In genomic region chr14:35355981-35356839, GRCh38 we compare ENCODE assay signal across 8 cellular contexts. TPM values are rescaled to one million over a fixed set of nuclear protein-coding genes. Genes with fewer than 3 reads are reported as not detected.
A peak's percentile ranks its signal among the peaks of the same experiment; 100 is the strongest.
DNase-seq lines count a peak whose midpoint lies in the region; ATAC-seq and TF ChIP-seq lines count a peak whose summit lies in the region.

No MANE protein-coding gene starts in this region.

- no peak overlapping the region for H2BK20ac ChIP-seq in IMR-90 (ENCODE audit: low read depth, low read length)

- H3K27me3 ChIP-seq in IMR-90 (ENCODE audit: control insufficient read depth, insufficient read depth, low read length) (no peaks in the 10 kb centered on the region; the same call in 1 of the 2 replicates), breast epithelium (no peaks in the 10 kb centered on the region), psoas muscle (ENCODE audit: insufficient read depth in 3 of 3, low read length in 2 of 3) (no peaks in the 10 kb centered on the region), ovary (no peaks in the 10 kb centered on the region)

- intact Hi-C loops in IMR-90 (cut with micrococcal nuclease) = no loop called here
- intact Hi-C loops in breast epithelium (cut with DNase I; ENCODE audit: low total_unique reads) = no loop called here
- intact Hi-C loops in psoas muscle (cut with DNase I) = no loop called here
- intact Hi-C loops in ovary (cut with DNase I) = no loop called here

- CTCF ChIA-PET in IMR-90 (lab: Yijun Ruan, JAX) = interaction anchor here (0.6 kb wide), 1 partner anchor 8 kb away, joined by 3 read pairs; no protein-coding TSS in a partner anchor

- no peak overlapping the region for H3K4me3 ChIP-seq in IMR-90 (ENCODE audit: insufficient read depth, low read depth, low read length)
- no peak overlapping the region for H3K4me3 ChIP-seq in breast epithelium
- no peak overlapping the region for H3K4me3 ChIP-seq in psoas muscle
- H3K4me3 ChIP-seq in ovary = no peak overlapping the region

- no peak overlapping the region for H2BK5ac ChIP-seq in IMR-90 (ENCODE audit: low read depth, low read length, poor library complexity, severe bottlenecking)

- H3K27ac ChIP-seq in IMR-90 (ENCODE audit: insufficient read depth, low read length) = no peak overlapping the region
- H3K27ac ChIP-seq in breast epithelium = peak overlapping the region; percentile 50 to 69
- H3K27ac ChIP-seq in psoas muscle = no peak overlapping the region
- no peak overlapping the region for H3K27ac ChIP-seq in ovary

- no TSS peak for BruUV-seq in IMR-90 (replicated peaks; lab: Mats Ljungman, UMichigan)

- H3K79me1 ChIP-seq in IMR-90 (ENCODE audit: low read depth in 1 of 2, low read length in 2 of 2) = no peaks in the 10 kb centered on the region

- no peak overlapping the region for H3K9ac ChIP-seq in IMR-90 (ENCODE audit: low read depth, low read length)

- peak overlapping the region; percentile 46; the same call in 1 of the 2 replicates for H3K4me2 ChIP-seq in IMR-90 (ENCODE audit: low read depth, low read length)

- no CpG with 5 or more reads among the region's 5 CpGs for WGBS in IMR-90 (ENCODE audit: extremely low coverage in 2 of 2, insufficient read length in 1 of 2), 2 experiments
- WGBS in psoas muscle, 3 donors = 64 to 80% (median 67%) methylated on average over 5 of the region's 5 CpGs
- WGBS in ovary, 3 donors = 43 to 54% (median 43%) methylated on average over 5 of the region's 5 CpGs

- no peak overlapping the region; the same call in 1 of the 2 replicates for H2AK5ac ChIP-seq in IMR-90 (ENCODE audit: low read depth, low read length)

- no peaks in the 10 kb centered on the region for H4K20me1 ChIP-seq in IMR-90 (ENCODE audit: insufficient read depth, low read length)

- H3K36me3 ChIP-seq in IMR-90 (ENCODE audit: control insufficient read depth, insufficient read depth, low read length) (no peaks in the 10 kb centered on the region), breast epithelium (no peaks in the 10 kb centered on the region), psoas muscle (ENCODE audit: insufficient read depth in 1 of 2, low read depth in 1 of 2) (no peaks in the 10 kb centered on the region), ovary (no peaks in the 10 kb centered on the region)

- H3K14ac ChIP-seq in IMR-90 (replicated peaks; ENCODE audit: low read depth, low read length) = no peak overlapping the region

- no peak for TF ChIP-seq POLR2A in IMR-90 (IDR thresholded peaks at IDR 0.05; ENCODE audit: low read depth, low read length)
- TF ChIP-seq POLR2A in breast epithelium (IDR thresholded peaks at IDR 0.05) = no peak
- no peak for TF ChIP-seq POLR2A in ovary (IDR thresholded peaks at IDR 0.05)

- TF ChIP-seq CTCF in IMR-90 (conservative IDR thresholded peaks at IDR 0.05; ENCODE audit: low read depth, low read length) (no peak), breast epithelium (IDR thresholded peaks at IDR 0.05) (no peak), psoas muscle (IDR thresholded peaks at IDR 0.05) (no peak), ovary (IDR thresholded peaks at IDR 0.05) (no peak)

- H3K9me3 ChIP-seq in IMR-90 (ENCODE audit: control insufficient read depth, insufficient read depth, low read length) (no peaks in the 10 kb centered on the region), breast epithelium (no peaks in the 10 kb centered on the region), psoas muscle (no peaks in the 10 kb centered on the region), ovary (no peaks in the 10 kb centered on the region)

- H3K4me1 ChIP-seq in IMR-90 (ENCODE audit: control insufficient read depth, insufficient read depth, low read length) (peaks cover 9% of the 10 kb centered on the region), breast epithelium (no peaks in the 10 kb centered on the region), psoas muscle (no peaks in the 10 kb centered on the region), ovary (ENCODE audit: insufficient read depth) (no peaks in the 10 kb centered on the region)

- peak overlapping the region; percentile 30; the same call in 1 of the 2 replicates for H2BK120ac ChIP-seq in IMR-90 (ENCODE audit: low read depth, low read length)

- H4K8ac ChIP-seq in IMR-90 (ENCODE audit: low read depth in 2 of 2, low read length in 2 of 2) = no peak overlapping the region

- H4K91ac ChIP-seq in IMR-90 (ENCODE audit: insufficient read depth, low read depth, low read length) = no peak overlapping the region

- 0 out of 2 replicates have a peak, but pooled peaks cover 3% of the 10 kb centered on the region for H3K9me1 ChIP-seq in IMR-90 (ENCODE audit: insufficient read depth, low read length)

- POLR2A ChIA-PET in IMR-90 (lab: Charles Lee; ENCODE audit: unreplicated experiment) = no interaction called here

- no peak overlapping the region for H2AK9ac ChIP-seq in IMR-90 (replicated peaks; ENCODE audit: low read depth, low read length, poor library complexity)

- no peak overlapping the region for H4K5ac ChIP-seq in IMR-90 (ENCODE audit: low read depth, low read length)

- in situ Hi-C loops in IMR-90 (cut with MboI; ENCODE audit: low sequenced_read_pairs) = no loop called here

- no peak overlapping the region for H3K23ac ChIP-seq in IMR-90 (ENCODE audit: low read depth, low read length)

- ATAC-seq in GM18867 (IDR thresholded peaks at IDR 0.05; ENCODE audit: unreplicated experiment) (peak; percentile 43), IMR-90 (ENCODE audit: low read depth) (peak; percentile 66), psoas muscle (peak in 3 of 4 donors; percentile 15 to 41 (median 40))

- H3K56ac ChIP-seq in IMR-90 (ENCODE audit: extremely low read depth, insufficient read depth, low read length) = no peak overlapping the region

- TF ChIP-seq RAD21 in IMR-90 (IDR thresholded peaks at IDR 0.05; ENCODE audit: low read length) = no peak

- DNase-seq in IMR-90 (peak; percentile 58), breast epithelium (ENCODE audit: low spot score in 2 of 2) (no peak), psoas muscle (no peak), ovary (no peak), RPMI8226 (no peak), NCI-H187 treated with DMSO at 0.1 percent for 48 hours (lab: John Stamatoyannopoulos, UW) (no peak)
- no peak for DNase-seq in effector CD4-positive, alpha-beta T cell

- no peak overlapping the region for H2BK15ac ChIP-seq in IMR-90 (ENCODE audit: low read depth, low read length)

- no peak overlapping the region for H2AFZ ChIP-seq in IMR-90 (replicated peaks; ENCODE audit: low read length, poor library complexity)

- dilution Hi-C loops in IMR-90 (cut with HindIII; ENCODE audit: low sequenced_read_pairs, unreplicated experiment) = no loop called here

- H3K18ac ChIP-seq in IMR-90 (ENCODE audit: low read depth, low read length) = no peak overlapping the region

- H3K4ac ChIP-seq in IMR-90 (ENCODE audit: low read depth, low read length) = no peak overlapping the region; the same call in 1 of the 2 replicates

- no peak for TF ChIP-seq EP300 in ovary (IDR thresholded peaks at IDR 0.05)

TF ChIP-seq in IMR-90, 13 proteins besides CTCF, POLR2A, EP300 and RAD21:
- no peak for TF ChIP-seq BHLHE40 (IDR thresholded peaks at IDR 0.05; ENCODE audit: low read depth, low read length)
- TF ChIP-seq CHD1 (IDR thresholded peaks at IDR 0.05; ENCODE audit: low read depth, low read length) = no peak
- no peak for TF ChIP-seq USF2 (IDR thresholded peaks at IDR 0.05; ENCODE audit: low read depth, low read length)
- no peak for TF ChIP-seq ELK1 (IDR thresholded peaks at IDR 0.05; ENCODE audit: borderline replicate concordance, low read depth, low read length)
- TF ChIP-seq MXI1 (IDR thresholded peaks at IDR 0.05; ENCODE audit: borderline replicate concordance, low read depth, low read length) = no peak
- no peak for TF ChIP-seq CEBPB (IDR thresholded peaks at IDR 0.05; ENCODE audit: low read depth, low read length)
- no peak for TF ChIP-seq FOS (IDR thresholded peaks at IDR 0.05; ENCODE audit: low read depth, low read length)
- TF ChIP-seq SMC3 (IDR thresholded peaks at IDR 0.05; ENCODE audit: low read depth, low read length) = no peak
- no peak for TF ChIP-seq MAFK (IDR thresholded peaks at IDR 0.05; ENCODE audit: low read depth, low read length)
- no peak for TF ChIP-seq NFE2L2 (IDR thresholded peaks at IDR 0.05; ENCODE audit: low read depth, low read length)
- TF ChIP-seq RFX5 (IDR thresholded peaks at IDR 0.05; ENCODE audit: low read depth, low read length) = no peak
- no peak for TF ChIP-seq MAZ (IDR thresholded peaks at IDR 0.05; ENCODE audit: borderline replicate concordance, low read depth, low read length)
- TF ChIP-seq RCOR1 (IDR thresholded peaks at IDR 0.05; ENCODE audit: insufficient replicate concordance, low read length) = no peak
TF ChIP-seq in IMR-90: peak in this region for 0.

RNA-seq across cellular contexts. Expression of gene NFKBIA, which starts 48.3 kb away (rescaled TPM):
- total RNA-seq in IMR-90 (2012; rRNA removed) = 97.1 and 102 TPM in 2 replicates
- polyA plus RNA-seq in IMR-90 (2012; rRNA removed) = 71.1 and 76.5 TPM in 2 replicates
- polyA plus RNA-seq in IMR-90 (2012; cell fraction: cytosol; rRNA removed) = 88.2 and 125 TPM in 2 replicates
- polyA plus RNA-seq in IMR-90 (2012; cell fraction: nucleus; rRNA removed; ENCODE audit: low replicate concordance) = 272 and 345 TPM in 2 replicates
- total RNA-seq in breast epithelium = 100 to 1,000 TPM; 418 to 546 (median 422) TPM
- total RNA-seq in psoas muscle = 100 to 1,000 TPM in 2 of 4 donors, 10 to 100 TPM in 2; 48.7 to 144 (median 96.4) TPM
- 100 to 1,000 TPM in 1 of 3 donors, 10 to 100 TPM in 2; 84.1 to 151 (median 94.0) TPM for polyA plus RNA-seq in psoas muscle
- 1,000 to 10,000 TPM in 1 of 7 donors, 100 to 1,000 TPM in 6; 162 to 1,807 (median 236) TPM for total RNA-seq in ovary
- polyA plus RNA-seq in ovary = 100 to 1,000 TPM; 109 to 194 TPM

Comparison
In these comparisons a context has a peak if more than half of its experiments do, and no peak if none do; other contexts are left out.
1. H3K27ac ChIP-seq: peak in breast epithelium (2 of 2); none in IMR-90 (single experiment), psoas muscle (single experiment) and ovary (0 of 2).
2. Peak in every context shown above with its lines, with median percentiles within 50 percentile points of each other: ATAC-seq.